Comparison of ENCODE assay signal across 18 cellular contexts in the genomic region with DNA sequence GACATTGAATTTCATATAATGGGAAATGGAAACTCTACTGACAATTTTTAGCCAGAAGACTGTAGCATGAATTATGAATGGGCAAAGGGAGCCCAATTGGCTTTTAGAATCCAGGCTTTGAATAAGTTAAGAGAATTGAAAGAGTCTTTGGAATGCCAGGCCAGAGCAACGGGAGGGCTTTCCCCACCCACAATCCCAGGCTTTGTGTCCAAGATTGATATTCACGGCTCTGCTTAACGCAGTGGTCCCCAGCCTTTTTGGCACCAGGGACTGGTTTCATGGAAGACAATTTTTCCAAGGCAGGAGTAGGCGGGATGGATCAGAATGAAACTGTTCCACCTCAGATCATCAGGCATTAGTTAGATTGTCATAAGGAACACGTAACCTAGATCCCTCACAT.
DNase-seq lines count a peak whose midpoint lies in the region; ATAC-seq and TF ChIP-seq lines count a peak whose summit lies in the region.
"Had no signal": no experiment of that assay in that cellular context is flagged by ENCODE, and none has a peak within 500 bp of the region (broad histone marks: within the 10 kb centered on the region; RNA-seq: fewer than 3 reads in every experiment).

No MANE protein-coding gene starts in this region.

- H3K9ac ChIP-seq in IMR-90 (ENCODE audit: low read depth, low read length) (no peak overlapping the region), mesenchymal stem cell (ENCODE audit: low read length) (no peak overlapping the region), mammary epithelial cell (ENCODE audit: insufficient read depth, low read length) (no peak overlapping the region)
- H3K9ac ChIP-seq: GM23248 had no signal

- H3K79me2 ChIP-seq in mammary epithelial cell (ENCODE audit: insufficient read depth, low read length), result peaks cover 14% of the 10 kb centered on the region

- no peak overlapping the region for H4K5ac ChIP-seq in IMR-90 (ENCODE audit: low read depth, low read length)

- H3K9me3 ChIP-seq in IMR-90 (ENCODE audit: control insufficient read depth, insufficient read depth, low read length) (no peaks in the 10 kb centered on the region), mesenchymal stem cell (ENCODE audit: control insufficient read depth, low read length) (no peaks in the 10 kb centered on the region), mammary epithelial cell (replicated peaks; ENCODE audit: insufficient read depth, low read length) (no peaks in the 10 kb centered on the region)
- H3K9me3 ChIP-seq: Caco-2 had no signal

- H3K36me3 Mint-ChIP-seq in chondrocyte (ENCODE audit: low read depth), result peaks cover 4% of the 10 kb centered on the region
- no peaks in the 10 kb centered on the region for H3K36me3 Mint-ChIP-seq in activated T-cell treated with anti-CD3 and anti-CD28 coated beads, Interleukin-2, amount 50 U/mL, for 24 hours (ENCODE audit: low read depth)
- H3K36me3 Mint-ChIP-seq: CD4-positive, CD25-positive, alpha-beta regulatory T cell had no signal

- H3K27ac ChIP-seq in IMR-90 (ENCODE audit: insufficient read depth, low read length), result no peak overlapping the region
- no peak overlapping the region for H3K27ac ChIP-seq in mesenchymal stem cell (ENCODE audit: low read length, poor library complexity, severe bottlenecking)
- H3K27ac ChIP-seq in mammary epithelial cell (ENCODE audit: insufficient read depth, low read depth, low read length), result no peak overlapping the region
- H3K27ac ChIP-seq: GM23248 had no signal

- peak overlapping the region; percentile 15; the same call in 1 of the 2 replicates for H3K23ac ChIP-seq in IMR-90 (ENCODE audit: low read depth, low read length)
- H3K23ac ChIP-seq in mesenchymal stem cell (ENCODE audit: low read length in 2 of 2), result no peak overlapping the region

- H3K27me3 ChIP-seq in IMR-90 (ENCODE audit: control insufficient read depth, insufficient read depth, low read length), result no peaks in the 10 kb centered on the region
- no peaks in the 10 kb centered on the region for H3K27me3 ChIP-seq in mesenchymal stem cell (ENCODE audit: control insufficient read depth in 1 of 2, insufficient read depth in 1 of 2, low read length in 2 of 2)
- H3K27me3 ChIP-seq in mammary epithelial cell (ENCODE audit: insufficient read depth, low read length), result no peaks in the 10 kb centered on the region

- TF ChIP-seq RAD21 in IMR-90 (IDR thresholded peaks at IDR 0.05; ENCODE audit: low read length), result no peak

- H3K56ac ChIP-seq in IMR-90 (ENCODE audit: extremely low read depth, insufficient read depth, low read length), result no peak overlapping the region

- H2BK5ac ChIP-seq in IMR-90 (ENCODE audit: low read depth, low read length, poor library complexity, severe bottlenecking) (no peak overlapping the region), mesenchymal stem cell (ENCODE audit: low read depth, low read length, poor library complexity, severe bottlenecking) (no peak overlapping the region)

- no peak overlapping the region for H2BK20ac ChIP-seq in IMR-90 (ENCODE audit: low read depth, low read length)

- intact Hi-C loops in IMR-90 (cut with micrococcal nuclease) (no loop called here), mammary epithelial cell (cut with micrococcal nuclease) (no loop called here)

- H2AK9ac ChIP-seq in IMR-90 (replicated peaks; ENCODE audit: low read depth, low read length, poor library complexity), result no peak overlapping the region

- H4K91ac ChIP-seq in IMR-90 (ENCODE audit: insufficient read depth, low read depth, low read length) (no peak overlapping the region), mesenchymal stem cell (ENCODE audit: low read length) (peak overlapping the region; percentile 25)

- ATAC-seq in IMR-90 (ENCODE audit: low read depth) (no peak), GM18867 (IDR thresholded peaks at IDR 0.05; ENCODE audit: unreplicated experiment) (no peak)
- ATAC-seq: SK-N-SH treated with all-trans-retinoic acid at 6 μM for 48 hours had no signal

- H3K4me2 ChIP-seq in IMR-90 (ENCODE audit: low read depth, low read length), result no peak overlapping the region
- no peak overlapping the region for H3K4me2 ChIP-seq in mesenchymal stem cell (ENCODE audit: low read length, poor library complexity, severe bottlenecking)
- H3K4me2 ChIP-seq in mammary epithelial cell (ENCODE audit: insufficient read depth, low read depth, low read length), result no peak overlapping the region

- H4K20me1 ChIP-seq in IMR-90 (ENCODE audit: insufficient read depth, low read length) (peaks cover 3% of the 10 kb centered on the region; the same call in 1 of the 2 replicates), mammary epithelial cell (ENCODE audit: insufficient read depth, low read length) (no peaks in the 10 kb centered on the region)

- TF ChIP-seq POLR2A in IMR-90 (IDR thresholded peaks at IDR 0.05; ENCODE audit: low read depth, low read length), result no peak

- POLR2A ChIA-PET in IMR-90 (lab: Charles Lee; ENCODE audit: unreplicated experiment), result no interaction called here

- H3K36me3 ChIP-seq in IMR-90 (ENCODE audit: control insufficient read depth, insufficient read depth, low read length), result peaks cover 3% of the 10 kb centered on the region; the same call in 1 of the 2 replicates
- peaks cover 0 to 10% of the 10 kb centered on the region in 2 experiments for H3K36me3 ChIP-seq in mesenchymal stem cell (ENCODE audit: control insufficient read depth in 1 of 2, insufficient read depth in 2 of 2, low read depth in 1 of 2, low read length in 2 of 2)
- H3K36me3 ChIP-seq in mammary epithelial cell (ENCODE audit: insufficient read depth, low read length), result no peaks in the 10 kb centered on the region

- H3K18ac ChIP-seq in IMR-90 (ENCODE audit: low read depth, low read length), result no peak overlapping the region
- peak overlapping the region in 1 of 2 experiments; percentile 70 for H3K18ac ChIP-seq in mesenchymal stem cell (ENCODE audit: low read depth in 1 of 2, low read length in 2 of 2)

- DNase-seq in IMR-90 (no peak), chondrocyte (ENCODE audit: low spot score) (no peak), mesenchymal stem cell (no peak), NCI-H1092 (lab: John Stamatoyannopoulos, UW) (no peak), mammary epithelial cell (no peak)
- no peak for DNase-seq in activated T-cell treated with anti-CD3 and anti-CD28 coated beads, Interleukin-2, amount 50 U/mL, for 24 hours
- DNase-seq: Caco-2; CD4-positive, CD25-positive, alpha-beta regulatory T cell; GM23248; NCI-H1417; NCI-H1930; NCI-H2171; NCI-H446; NK-92 treated with Interleukin-12 subunit alpha and Interleukin-12 subunit beta, amount 100 ng/mL, for 24 hours; SHP77 had no signal

- H2BK120ac ChIP-seq in IMR-90 (ENCODE audit: low read depth, low read length) (peak overlapping the region; percentile 14; the same call in 1 of the 2 replicates), mesenchymal stem cell (ENCODE audit: low read depth, low read length) (peak overlapping the region; percentile 79)

- H2AFZ ChIP-seq in IMR-90 (replicated peaks; ENCODE audit: low read length, poor library complexity), result no peak overlapping the region
- no peak overlapping the region for H2AFZ ChIP-seq in mesenchymal stem cell (ENCODE audit: low read depth, low read length)
- H2AFZ ChIP-seq in mammary epithelial cell (ENCODE audit: low read depth, low read length), result no peak overlapping the region
- H2AFZ ChIP-seq: GM23248 had no signal

- dilution Hi-C loops in IMR-90 (cut with HindIII; ENCODE audit: low sequenced_read_pairs, unreplicated experiment) (no loop called here), mammary epithelial cell (cut with HindIII; ENCODE audit: low sequenced_read_pairs) (no loop called here)

- BruUV-seq in IMR-90 (replicated peaks; lab: Mats Ljungman, UMichigan) (no TSS peak), mammary epithelial cell (replicated peaks; lab: Mats Ljungman, UMichigan) (no TSS peak)

- peak overlapping the region; percentile 43 for H3K27ac Mint-ChIP-seq in chondrocyte (ENCODE audit: unreplicated experiment)
- H3K27ac Mint-ChIP-seq in activated T-cell treated with anti-CD3 and anti-CD28 coated beads, Interleukin-2, amount 50 U/mL, for 24 hours, result no peak overlapping the region
- H3K27ac Mint-ChIP-seq: B cell; CD4-positive, CD25-positive, alpha-beta regulatory T cell had no signal

- CTCF ChIA-PET in IMR-90 (lab: Yijun Ruan, JAX), result no interaction called here
- CTCF ChIA-PET in mammary epithelial cell (lab: Charles Lee; ENCODE audit: low non-redundant PET), result no interaction called here

- H3K79me1 ChIP-seq in IMR-90 (ENCODE audit: low read depth in 1 of 2, low read length in 2 of 2) (peaks cover 20 to 49% of the 10 kb centered on the region in 2 experiments), mesenchymal stem cell (replicated peaks; ENCODE audit: low read length, poor library complexity, severe bottlenecking) (peaks cover 5% of the 10 kb centered on the region)

- H3K4me1 ChIP-seq in IMR-90 (ENCODE audit: control insufficient read depth, insufficient read depth, low read length) (peaks cover 5% of the 10 kb centered on the region), mesenchymal stem cell (ENCODE audit: control insufficient read depth, insufficient read depth, low read depth, low read length) (peaks cover 7% of the 10 kb centered on the region), mammary epithelial cell (ENCODE audit: insufficient read depth, low read length) (no peaks in the 10 kb centered on the region)

- no peaks in the 10 kb centered on the region for H3K27me3 Mint-ChIP-seq in chondrocyte (ENCODE audit: low read depth)
- no peaks in the 10 kb centered on the region for H3K27me3 Mint-ChIP-seq in activated T-cell treated with anti-CD3 and anti-CD28 coated beads, Interleukin-2, amount 50 U/mL, for 24 hours
- H3K27me3 Mint-ChIP-seq: B cell; CD4-positive, CD25-positive, alpha-beta regulatory T cell had no signal

- H3K4ac ChIP-seq in IMR-90 (ENCODE audit: low read depth, low read length) (no peak overlapping the region), mesenchymal stem cell (ENCODE audit: low read depth in 1 of 2, low read length in 2 of 2) (peak overlapping the region in 1 of 2 experiments; percentile 51)

- H2BK15ac ChIP-seq in IMR-90 (ENCODE audit: low read depth, low read length) (no peak overlapping the region), mesenchymal stem cell (ENCODE audit: low read depth, poor library complexity, severe bottlenecking) (peak overlapping the region; percentile 48)

- no peaks in the 10 kb centered on the region for H3K9me3 Mint-ChIP-seq in chondrocyte (ENCODE audit: low read depth)
- H3K9me3 Mint-ChIP-seq in activated T-cell treated with anti-CD3 and anti-CD28 coated beads, Interleukin-2, amount 50 U/mL, for 24 hours, result no peaks in the 10 kb centered on the region

- H3K14ac ChIP-seq in IMR-90 (replicated peaks; ENCODE audit: low read depth, low read length), result no peak overlapping the region; the same call in 1 of the 2 replicates
- H3K14ac ChIP-seq in mesenchymal stem cell (ENCODE audit: low read length in 2 of 2), result no peak overlapping the region

- H2AK5ac ChIP-seq in IMR-90 (ENCODE audit: low read depth, low read length), result peak overlapping the region; percentile 23; the same call in 1 of the 2 replicates
- H2AK5ac ChIP-seq in mesenchymal stem cell (ENCODE audit: low read length, severe bottlenecking), result no peak overlapping the region

- H4K8ac ChIP-seq in IMR-90 (ENCODE audit: low read depth in 2 of 2, low read length in 2 of 2) (no peak overlapping the region), mesenchymal stem cell (ENCODE audit: low read length) (peak overlapping the region; percentile 49)

- 76% methylated on average over 2 of the region's 5 CpGs; no CpG with 5 or more reads in 1 of the 2 experiments for WGBS in IMR-90 (ENCODE audit: extremely low coverage in 2 of 2, insufficient read length in 1 of 2), 2 experiments
- 88% methylated on average over 5 of the region's 5 CpGs for WGBS in mesenchymal stem cell
- WGBS in mammary epithelial cell (ENCODE audit: low coverage, missing lambda C conversion rate), result 56% methylated on average over 5 of the region's 5 CpGs

- H3K4me3 ChIP-seq in IMR-90 (ENCODE audit: insufficient read depth, low read depth, low read length) (no peak overlapping the region), mesenchymal stem cell (ENCODE audit: insufficient read depth in 1 of 2, low read depth in 1 of 2, low read length in 2 of 2) (no peak overlapping the region), mammary epithelial cell (replicated peaks in 1 of 3; ENCODE audit: insufficient read depth in 1 of 3, low read depth in 2 of 3, low read length in 3 of 3) (no peak overlapping the region)
- H3K4me3 ChIP-seq: GM23248 had no signal

- TF ChIP-seq CTCF in IMR-90 (conservative IDR thresholded peaks at IDR 0.05; ENCODE audit: low read depth, low read length), result no peak
- TF ChIP-seq CTCF in chondrocyte (IDR thresholded peaks at IDR 0.05), result no peak
- no peak for TF ChIP-seq CTCF in mammary epithelial cell (conservative IDR thresholded peaks at IDR 0.05 in 1 of 2, IDR thresholded peaks at IDR 0.05 in 1 of 2; ENCODE audit: extremely low read depth in 1 of 2, insufficient read depth in 1 of 2, low read depth in 1 of 2, low read length in 2 of 2)

- no peak overlapping the region for H2BK12ac ChIP-seq in mesenchymal stem cell (ENCODE audit: low read length in 2 of 2)

- H3K4me3 Mint-ChIP-seq in chondrocyte (ENCODE audit: unreplicated experiment), result no peak overlapping the region
- no peak overlapping the region for H3K4me3 Mint-ChIP-seq in activated T-cell treated with anti-CD3 and anti-CD28 coated beads, Interleukin-2, amount 50 U/mL, for 24 hours
- H3K4me3 Mint-ChIP-seq: B cell; CD4-positive, CD25-positive, alpha-beta regulatory T cell had no signal

- H3K4me1 Mint-ChIP-seq in chondrocyte (ENCODE audit: low read depth), result peaks cover 79% of the 10 kb centered on the region
- peaks cover 3% of the 10 kb centered on the region for H3K4me1 Mint-ChIP-seq in activated T-cell treated with anti-CD3 and anti-CD28 coated beads, Interleukin-2, amount 50 U/mL, for 24 hours (ENCODE audit: low read depth)
- H3K4me1 Mint-ChIP-seq: B cell had no signal

- no peaks in the 10 kb centered on the region for H3K9me1 ChIP-seq in IMR-90 (ENCODE audit: insufficient read depth, low read length)

- in situ Hi-C loops in IMR-90 (cut with MboI; ENCODE audit: low sequenced_read_pairs) (no loop called here), mammary epithelial cell (cut with MboI; ENCODE audit: low sequenced_read_pairs in 2 of 2) (no loop called here)
